In the genomic region with DNA sequence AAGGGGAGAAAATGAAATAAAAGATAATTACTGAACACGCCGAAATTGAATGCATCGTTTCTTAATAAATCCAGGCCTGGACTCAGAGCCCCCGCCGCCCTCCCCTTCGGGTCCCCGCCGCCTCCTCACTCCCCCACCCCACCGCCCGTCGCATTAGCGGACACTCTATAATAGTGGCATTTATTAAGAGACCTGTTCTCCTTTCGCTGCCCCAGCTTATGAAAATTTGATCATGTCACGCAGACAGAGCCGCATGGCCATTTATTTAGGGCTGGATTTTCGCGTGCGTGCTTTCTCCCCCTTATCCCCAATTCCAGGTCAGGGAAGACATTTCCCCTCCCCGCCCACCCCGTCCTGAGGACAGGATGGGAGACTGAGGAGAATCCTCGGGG, we compare ENCODE assay signal across 25 cellular contexts. TPM values are rescaled to one million over a fixed set of nuclear protein-coding genes. Genes with fewer than 3 reads are reported as not detected.
DNase-seq lines count a peak whose midpoint lies in the region; ATAC-seq and TF ChIP-seq lines count a peak whose summit lies in the region.
"Had no signal": no experiment of that assay in that cellular context is flagged by ENCODE, and none has a peak within 500 bp of the region (broad histone marks: within the 10 kb centered on the region; RNA-seq: fewer than 3 reads in every experiment).

No MANE protein-coding gene starts in this region.

- H3K27ac Mint-ChIP-seq in MCF 10A (ENCODE audit: low read depth, unreplicated experiment): no peak overlapping the region
- H3K27ac Mint-ChIP-seq in endodermal cell: no peak overlapping the region
- H3K27ac Mint-ChIP-seq in type B pancreatic cell: peak overlapping the region; percentile 94
- no peak overlapping the region for H3K27ac Mint-ChIP-seq in T-helper 17 cell
- H3K27ac Mint-ChIP-seq: activated naive CD4-positive, alpha-beta T cell treated with anti-CD3 and anti-CD28 coated beads, Interleukin-2, amount 50 U/mL, for 24 hours; CD4-positive, alpha-beta T cell; natural killer cell had no signal

- H3K36me3 ChIP-seq in breast epithelium (no peaks in the 10 kb centered on the region), endodermal cell (ENCODE audit: control insufficient read depth, insufficient read depth, low read length) (no peaks in the 10 kb centered on the region), mesodermal cell (ENCODE audit: control insufficient read depth, insufficient read depth, low read length) (peaks cover 13% of the 10 kb centered on the region)

- H3K27ac ChIP-seq in breast epithelium: peak overlapping the region in 1 of 2 donors; percentile 70
- peak overlapping the region; percentile 70 for H3K27ac ChIP-seq in endodermal cell (ENCODE audit: low read depth, low read length)
- H3K27ac ChIP-seq in mesodermal cell (ENCODE audit: low read depth, low read length, severe bottlenecking): peak overlapping the region; percentile 73

- H3K4me3 ChIP-seq in breast epithelium (peak overlapping the region in 2 of 3 donors; percentile 9 to 34), endodermal cell (ENCODE audit: low read length) (no peak overlapping the region), mesodermal cell (ENCODE audit: extremely low read depth, insufficient read depth, low read length, poor library complexity, severe bottlenecking) (no peak overlapping the region)
- H3K4me3 ChIP-seq: GM12878 had no signal

- H3K4me1 ChIP-seq in breast epithelium (no peaks in the 10 kb centered on the region), endodermal cell (ENCODE audit: control insufficient read depth, insufficient read depth, low read length) (peaks cover 18% of the 10 kb centered on the region), mesodermal cell (ENCODE audit: control insufficient read depth, insufficient read depth, low read length, poor library complexity, severe bottlenecking) (peaks cover 54% of the 10 kb centered on the region)

- no peaks in the 10 kb centered on the region for H3K36me3 Mint-ChIP-seq in MCF 10A (ENCODE audit: insufficient read depth, unreplicated experiment)
- H3K36me3 Mint-ChIP-seq in endodermal cell (ENCODE audit: low read depth): no peaks in the 10 kb centered on the region
- peaks cover 20% of the 10 kb centered on the region for H3K36me3 Mint-ChIP-seq in type B pancreatic cell
- peaks cover 2% of the 10 kb centered on the region for H3K36me3 Mint-ChIP-seq in T-helper 17 cell (ENCODE audit: low read depth)
- H3K36me3 Mint-ChIP-seq: activated naive CD4-positive, alpha-beta T cell treated with anti-CD3 and anti-CD28 coated beads, Interleukin-2, amount 50 U/mL, for 24 hours; natural killer cell had no signal

- H3K27me3 ChIP-seq in breast epithelium: peaks cover 0 to 3% of the 10 kb centered on the region in 2 donors
- peaks cover 99% of the 10 kb centered on the region for H3K27me3 ChIP-seq in endodermal cell (ENCODE audit: control insufficient read depth, insufficient read depth, low read length, poor library complexity, severe bottlenecking)

- intact Hi-C loops in breast epithelium (cut with DNase I; ENCODE audit: low total_unique reads) (no loop called here), MCF 10A (cut with micrococcal nuclease) (no loop called here)

- H3K27me3 Mint-ChIP-seq in MCF 10A (ENCODE audit: insufficient read depth, unreplicated experiment) (no peaks in the 10 kb centered on the region), endodermal cell (ENCODE audit: insufficient read depth) (peaks cover 99% of the 10 kb centered on the region), type B pancreatic cell (peaks cover 63% of the 10 kb centered on the region), T-helper 17 cell (peaks cover 7% of the 10 kb centered on the region)

- DNase-seq in breast epithelium (ENCODE audit: low spot score in 2 of 2) (no peak), MCF 10A (ENCODE audit: unreplicated experiment) (no peak), endodermal cell (no peak), type B pancreatic cell (ENCODE audit: extremely low spot score, unreplicated experiment) (no peak), T-helper 17 cell (no peak), DMS79 treated with DMSO at 0.1 percent for 48 hours (lab: John Stamatoyannopoulos, UW) (no peak)
- DNase-seq: ACHN; activated CD4-positive, CD25-positive, alpha-beta regulatory T cell; CD4-positive, alpha-beta T cell; DMS153; natural killer cell; NCI-H1417 treated with DMSO at 0.1 percent for 48 hours; NCI-H2171; stimulated activated CD4-positive, alpha-beta T cell treated with anti-CD3 and anti-CD28 coated beads, Interleukin-4, amount 100 ng/mL, for 4 hours had no signal

- H3K4me3 Mint-ChIP-seq in MCF 10A (ENCODE audit: unreplicated experiment) (no peak overlapping the region), endodermal cell (no peak overlapping the region), type B pancreatic cell (peak overlapping the region; percentile 84), T-helper 17 cell (no peak overlapping the region)
- H3K4me3 Mint-ChIP-seq: activated naive CD4-positive, alpha-beta T cell treated with anti-CD3 and anti-CD28 coated beads, Interleukin-2, amount 50 U/mL, for 24 hours; CD4-positive, alpha-beta T cell; natural killer cell had no signal

- TF ChIP-seq CTCF in breast epithelium (IDR thresholded peaks at IDR 0.05): no peak
- no peak for TF ChIP-seq CTCF in MCF 10A (IDR thresholded peaks at IDR 0.05; ENCODE audit: unreplicated experiment)
- TF ChIP-seq CTCF in endodermal cell (conservative IDR thresholded peaks at IDR 0.05): no peak
- TF ChIP-seq CTCF in type B pancreatic cell (conservative IDR thresholded peaks at IDR 0.05): no peak

- no peak overlapping the region for H3K9ac ChIP-seq in endodermal cell (ENCODE audit: extremely low read depth, low read length, poor library complexity, severe bottlenecking)

- POLR2A ChIA-PET in MCF 10A (lab: Yijun Ruan, JAX): no interaction called here

- 10 to 12% methylated on average over 10 to 21 of the region's 21 CpGs for WGBS in endodermal cell (ENCODE audit: insufficient coverage in 1 of 2, insufficient read length in 1 of 2), 2 experiments
- 20 to 21% methylated on average over 10 of the region's 21 CpGs for WGBS in mesodermal cell (ENCODE audit: insufficient coverage in 2 of 2), 2 experiments

- ATAC-seq in T-helper 17 cell (no peak), GM21717 (IDR thresholded peaks at IDR 0.05; ENCODE audit: unreplicated experiment) (no peak)
- ATAC-seq: esophagus mucosa, GM12878, natural killer cell had no signal

- CTCF ChIA-PET in MCF 10A (lab: Yijun Ruan, JAX): no interaction called here

- no peaks in the 10 kb centered on the region for H3K9me3 Mint-ChIP-seq in MCF 10A (ENCODE audit: unreplicated experiment)
- H3K9me3 Mint-ChIP-seq in endodermal cell: no peaks in the 10 kb centered on the region
- H3K9me3 Mint-ChIP-seq in type B pancreatic cell: no peaks in the 10 kb centered on the region
- H3K9me3 Mint-ChIP-seq: activated naive CD4-positive, alpha-beta T cell treated with anti-CD3 and anti-CD28 coated beads, Interleukin-2, amount 50 U/mL, for 24 hours; CD4-positive, alpha-beta T cell; natural killer cell had no signal

- BruUV-seq in MCF 10A (replicated peaks; lab: Mats Ljungman, UMichigan): no TSS peak

- TF ChIP-seq POLR2A in breast epithelium (IDR thresholded peaks at IDR 0.05): no peak

- peaks cover 11% of the 10 kb centered on the region for H3K4me1 Mint-ChIP-seq in MCF 10A (ENCODE audit: insufficient read depth, unreplicated experiment)
- peaks cover 22% of the 10 kb centered on the region for H3K4me1 Mint-ChIP-seq in endodermal cell
- H3K4me1 Mint-ChIP-seq in type B pancreatic cell (ENCODE audit: unreplicated experiment): peaks cover 70% of the 10 kb centered on the region
- H3K4me1 Mint-ChIP-seq in T-helper 17 cell: peaks cover 14% of the 10 kb centered on the region

- H3K9me3 ChIP-seq in breast epithelium: no peaks in the 10 kb centered on the region
- no peaks in the 10 kb centered on the region for H3K9me3 ChIP-seq in endodermal cell (ENCODE audit: control insufficient read depth, low read length)
- no peaks in the 10 kb centered on the region for H3K9me3 ChIP-seq in mesodermal cell (ENCODE audit: control insufficient read depth, low read length)
- no peaks in the 10 kb centered on the region for H3K9me3 ChIP-seq in T-helper 17 cell (ENCODE audit: control insufficient read depth, low read length, poor library complexity, severe bottlenecking)

RNA-seq across cellular contexts. Expression of gene HOXB2, which starts 6.3 kb away (rescaled TPM):
- total RNA-seq in breast epithelium (10 to 100 TPM; 13.6 to 36.4 (median 19.6) TPM), MCF 10A (2022) (3.0 and 4.8 TPM in 2 replicates), endodermal cell (under 1 TPM in 1 of 2 donors, not detected in 1; 0.22 TPM), type B pancreatic cell (ENCODE audit: low replicate concordance) (35.6 and 36.5 TPM in 2 replicates), T-helper 17 cell (10 to 100 TPM in 1 of 2 donors, 1 to 10 TPM in 1; 4.5 to 18.8 TPM)
- 121 TPM for polyA plus RNA-seq in endodermal cell (2013, experiment 1 of 2)
- 124 TPM for polyA plus RNA-seq in endodermal cell (2013, experiment 2 of 2)
- polyA plus RNA-seq in mesodermal cell (2013, experiment 1 of 2): 53.6 TPM
- 52.0 TPM for polyA plus RNA-seq in mesodermal cell (2013, experiment 2 of 2)

RNA-seq across cellular contexts. Expression of gene HOXB1, which starts 20.4 kb away (rescaled TPM):
- total RNA-seq in breast epithelium: not detected
- total RNA-seq in MCF 10A (2022): not detected in 2 replicates
- not detected for total RNA-seq in endodermal cell
- polyA plus RNA-seq in endodermal cell (2013, experiment 1 of 2): 27.1 TPM
- 28.3 TPM for polyA plus RNA-seq in endodermal cell (2013, experiment 2 of 2)
- 10.0 TPM for polyA plus RNA-seq in mesodermal cell (2013, experiment 1 of 2)
- 14.1 TPM for polyA plus RNA-seq in mesodermal cell (2013, experiment 2 of 2)
- 0.29 and 0.79 TPM in 2 replicates for total RNA-seq in type B pancreatic cell (ENCODE audit: low replicate concordance)
- not detected for total RNA-seq in T-helper 17 cell
- total RNA-seq: CD4-positive, alpha-beta T cell; dermis microvascular lymphatic vessel endothelial cell; GM12878; H4; LHCN-M2; lung microvascular endothelial cell; natural killer cell; subcutaneous adipose tissue; T-helper 2 cell treated with Interferon-gamma antibody and Interleukin-4, amounts not matched to agents 100 ng/mL and 5 ng/mL, for 36 hours had no signal
- polyA plus RNA-seq: GM12878 had no signal

RNA-seq across cellular contexts. Expression of gene HOXB4, which starts 26.9 kb away (rescaled TPM):
- total RNA-seq in breast epithelium (1 to 10 TPM; 2.2 to 7.5 (median 2.3) TPM), MCF 10A (2022) (0.21 and 0.44 TPM in 2 replicates), endodermal cell (not detected), type B pancreatic cell (ENCODE audit: low replicate concordance) (14.8 and 27.0 TPM in 2 replicates), T-helper 17 cell (1 to 10 TPM in 1 of 2 donors, under 1 TPM in 1; 0.91 to 1.8 TPM)
- 3.5 TPM for polyA plus RNA-seq in endodermal cell (2013, experiment 1 of 2)
- polyA plus RNA-seq in endodermal cell (2013, experiment 2 of 2): 3.4 TPM
- polyA plus RNA-seq in mesodermal cell (2013, experiment 1 of 2): 6.6 TPM
- polyA plus RNA-seq in mesodermal cell (2013, experiment 2 of 2): 7.8 TPM

RNA-seq across cellular contexts. Expression of gene HOXB3, which starts 38.8 kb away (rescaled TPM):
- total RNA-seq in breast epithelium (10 to 100 TPM; 13.8 to 36.7 (median 14.4) TPM), MCF 10A (2022) (0.79 and 0.88 TPM in 2 replicates), endodermal cell (not detected), type B pancreatic cell (ENCODE audit: low replicate concordance) (46.9 and 93.7 TPM in 2 replicates), T-helper 17 cell (1 to 10 TPM; 1.7 to 4.6 TPM)
- polyA plus RNA-seq in endodermal cell (2013, experiment 1 of 2): 36.0 TPM
- 33.5 TPM for polyA plus RNA-seq in endodermal cell (2013, experiment 2 of 2)
- polyA plus RNA-seq in mesodermal cell (2013, experiment 1 of 2): 28.7 TPM
- 27.8 TPM for polyA plus RNA-seq in mesodermal cell (2013, experiment 2 of 2)

RNA-seq across cellular contexts. Expression of gene HOXB5, which starts 42.4 kb away (rescaled TPM):
- total RNA-seq in breast epithelium: 1 to 10 TPM in 2 of 3 donors, under 1 TPM in 1; 0.44 to 2.0 (median 1.4) TPM
- not detected in 2 replicates for total RNA-seq in MCF 10A (2022)
- total RNA-seq in endodermal cell: not detected
- polyA plus RNA-seq in endodermal cell (2013, experiment 1 of 2): 5.3 TPM
- polyA plus RNA-seq in endodermal cell (2013, experiment 2 of 2): 2.5 TPM
- 13.7 TPM for polyA plus RNA-seq in mesodermal cell (2013, experiment 1 of 2)
- polyA plus RNA-seq in mesodermal cell (2013, experiment 2 of 2): 15.0 TPM
- total RNA-seq in type B pancreatic cell (ENCODE audit: low replicate concordance): 10.1 and 20.8 TPM in 2 replicates
- total RNA-seq in T-helper 17 cell: not detected
- total RNA-seq: CD4-positive, alpha-beta T cell; GM12878; lung microvascular endothelial cell; natural killer cell had no signal
- polyA plus RNA-seq: GM12878 had no signal

Comparison
In these comparisons a context has a peak if more than half of its experiments do, and no peak if none do; other contexts are left out.
1. H3K4me3 ChIP-seq: peak in breast epithelium (2 of 3); none in endodermal cell (single experiment) and mesodermal cell (single experiment).